9 cellular contexts compared by ENCODE assay signal in the genomic region with DNA sequence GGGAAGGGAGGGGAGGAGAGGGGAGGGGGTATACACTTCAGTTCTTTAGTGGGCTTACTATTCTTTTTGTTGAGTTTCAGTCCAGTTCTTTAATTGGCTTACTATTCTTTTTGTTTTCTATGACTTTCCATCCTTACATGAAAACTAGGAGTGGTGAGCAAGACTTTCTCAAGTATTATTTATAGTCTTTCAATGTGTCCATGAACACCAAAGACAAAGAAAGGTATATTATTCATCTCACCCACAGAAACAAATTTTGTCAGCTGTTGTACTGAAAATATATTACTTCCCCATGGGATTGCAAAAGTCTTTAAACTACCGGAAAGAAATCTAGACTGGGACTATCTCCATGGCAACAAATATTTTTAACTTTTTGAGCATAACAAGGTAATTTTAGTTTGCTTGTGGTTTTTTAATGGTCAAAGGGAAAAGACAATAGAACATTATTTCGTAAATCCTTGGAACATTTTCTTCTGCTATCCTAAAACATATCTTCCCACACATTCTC. TPM values are rescaled to one million over a fixed set of nuclear protein-coding genes. Genes with fewer than 3 reads are reported as not detected.
A peak's percentile ranks its signal among the peaks of the same experiment; 100 is the strongest.
DNase-seq lines count a peak whose midpoint lies in the region; ATAC-seq and TF ChIP-seq lines count a peak whose summit lies in the region.
"Had no signal": no experiment of that assay in that cellular context is flagged by ENCODE, and none has a peak within 500 bp of the region (broad histone marks: within the 10 kb centered on the region; RNA-seq: fewer than 3 reads in every experiment).

No MANE protein-coding gene starts in this region.

- H3K36me3 ChIP-seq in body of pancreas (replicated peaks in 1 of 2; ENCODE audit: insufficient read depth in 1 of 2, low read depth in 2 of 2) (peaks cover 0 to under 1% of the 10 kb centered on the region in 2 donors), upper lobe of right lung (peaks cover 46% of the 10 kb centered on the region)

- no peak overlapping the region for H3K4me3 ChIP-seq in body of pancreas
- no peak overlapping the region for H3K4me3 ChIP-seq in upper lobe of right lung

- DNase-seq in LHCN-M2 (ENCODE audit: low read depth) = peak; percentile 99
- DNase-seq in body of pancreas = no peak
- peak; percentile 20 for DNase-seq in kidney tubule cell (ENCODE audit: low spot score)
- no peak for DNase-seq in upper lobe of right lung
- DNase-seq in effector CD8-positive, alpha-beta T cell (lab: John Stamatoyannopoulos, UW) = no peak
- DNase-seq: effector memory CD8-positive, alpha-beta T cell had no signal

- H3K9me3 ChIP-seq in body of pancreas (no peaks in the 10 kb centered on the region), upper lobe of right lung (no peaks in the 10 kb centered on the region)

- ATAC-seq in body of pancreas = peak; percentile 40
- peak; percentile 79 for ATAC-seq in upper lobe of right lung
- ATAC-seq in GM19324 (IDR thresholded peaks at IDR 0.05; ENCODE audit: low FRiP score, unreplicated experiment) = no peak
- ATAC-seq in GM18502 (IDR thresholded peaks at IDR 0.05; ENCODE audit: poor library complexity, unreplicated experiment) = no peak
- ATAC-seq: effector memory CD8-positive, alpha-beta T cell had no signal

- no peak for TF ChIP-seq POLR2A in body of pancreas (IDR thresholded peaks at IDR 0.05)

- WGBS in body of pancreas, 2 donors = 46 to 69% methylated on average over 2 of the region's 2 CpGs

- intact Hi-C loops in body of pancreas (cut with DNase I) = no loop called here
- intact Hi-C loops in upper lobe of right lung (cut with DNase I) = loop anchor here (10.0 kb wide), 1 partner anchor 217 kb away; no protein-coding TSS in a partner anchor

- no peaks in the 10 kb centered on the region for H3K27me3 ChIP-seq in body of pancreas
- H3K27me3 ChIP-seq in upper lobe of right lung = no peaks in the 10 kb centered on the region

- peak overlapping the region in 1 of 4 donors; percentile 70 for H3K27ac ChIP-seq in body of pancreas
- H3K27ac ChIP-seq in upper lobe of right lung = peak overlapping the region; percentile 74
- H3K27ac ChIP-seq: VCaP had no signal

- H3K4me1 ChIP-seq in body of pancreas = peaks cover 26% of the 10 kb centered on the region
- H3K4me1 ChIP-seq in upper lobe of right lung = peaks cover 6% of the 10 kb centered on the region

- TF ChIP-seq CTCF in body of pancreas (IDR thresholded peaks at IDR 0.05) (no peak), upper lobe of right lung (IDR thresholded peaks at IDR 0.05) (no peak)

RNA-seq across cellular contexts. Expression of gene ADAM17, which starts 17.6 kb away (rescaled TPM):
- total RNA-seq in LHCN-M2 (2014; rRNA removed) (21.2 and 25.2 TPM in 2 replicates), body of pancreas (10 to 100 TPM in 1 of 2 donors, 1 to 10 TPM in 1; 9.9 to 17.5 TPM), upper lobe of right lung (57.7 TPM)
- 14.9 TPM for polyA plus RNA-seq in LHCN-M2 (2012)

Comparison
In these comparisons a context has a peak if more than half of its experiments do, and no peak if none do; other contexts are left out.
1. DNase-seq: peak in LHCN-M2 (single experiment) and kidney tubule cell (single experiment); none in body of pancreas (0 of 4), upper lobe of right lung (single experiment) and effector CD8-positive, alpha-beta T cell (single experiment).
2. ATAC-seq: peak in body of pancreas (single experiment) and upper lobe of right lung (single experiment); none in GM19324 (single experiment) and GM18502 (single experiment).